20 cellular contexts compared by ENCODE assay signal in the genomic region with DNA sequence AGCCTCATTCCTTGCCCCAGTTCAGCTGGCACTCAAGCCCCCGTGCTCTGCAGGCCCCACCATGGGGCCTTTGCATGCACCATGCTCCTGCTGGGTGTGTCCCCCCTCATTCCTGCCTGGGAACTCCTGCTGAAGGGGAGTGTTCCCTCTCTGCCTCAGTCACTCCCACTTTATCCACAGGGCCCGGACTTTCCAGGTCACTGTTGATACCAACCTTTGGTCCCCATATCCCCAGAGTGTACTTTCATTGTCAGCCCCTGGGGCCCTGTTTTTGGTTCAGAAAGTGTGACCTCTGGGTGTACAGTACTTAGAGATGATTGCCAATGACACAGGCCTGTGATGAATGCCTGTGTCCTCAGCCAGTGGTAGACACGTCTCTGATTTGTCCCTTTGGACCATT. TPM values are rescaled to one million over a fixed set of nuclear protein-coding genes. Genes with fewer than 3 reads are reported as not detected.
DNase-seq lines count a peak whose midpoint lies in the region; ATAC-seq and TF ChIP-seq lines count a peak whose summit lies in the region.
"Had no signal": no experiment of that assay in that cellular context is flagged by ENCODE, and none has a peak within 500 bp of the region (broad histone marks: within the 10 kb centered on the region; RNA-seq: fewer than 3 reads in every experiment).

No MANE protein-coding gene starts in this region.

- H3K27me3 Mint-ChIP-seq in T-helper 1 cell treated with Interleukin-12 subunit alpha and Interleukin-12 subunit beta and Interleukin-4 antibody, amounts not matched to agents 30 μg/mL and 1 μg/mL, for 36 hours (ENCODE audit: low read depth) = no peaks in the 10 kb centered on the region
- H3K27me3 Mint-ChIP-seq in GM23338 (ENCODE audit: insufficient read depth, low read depth, poor library complexity) = peaks cover 16% of the 10 kb centered on the region

- no peaks in the 10 kb centered on the region for H3K79me2 ChIP-seq in GM23338 (replicated peaks; ENCODE audit: insufficient read depth)

- no CpG with 5 or more reads among the region's 3 CpGs for WGBS in neuronal stem cell (ENCODE audit: extremely low coverage in 2 of 2, insufficient read length in 2 of 2, insufficient replicate concordance in 1 of 2), 2 donors
- WGBS in testis, 2 donors = 84% methylated on average over 3 of the region's 3 CpGs

- no peak overlapping the region for H4K91ac ChIP-seq in neuronal stem cell (ENCODE audit: low read depth, low read length, poor library complexity)

- H3K36me3 Mint-ChIP-seq in T-helper 1 cell treated with Interleukin-12 subunit alpha and Interleukin-12 subunit beta and Interleukin-4 antibody, amounts not matched to agents 30 μg/mL and 1 μg/mL, for 36 hours (ENCODE audit: low read depth) = peaks cover 3% of the 10 kb centered on the region
- no peaks in the 10 kb centered on the region; the same call in 2 of the 3 replicates for H3K36me3 Mint-ChIP-seq in GM23338 (ENCODE audit: low read depth)

- no peak overlapping the region for H2AFZ ChIP-seq in GM23338
- H2AFZ ChIP-seq in neuronal stem cell (ENCODE audit: low read length) = no peak overlapping the region

- no peak for TF ChIP-seq POLR2A in testis (IDR thresholded peaks at IDR 0.05)

- intact Hi-C loops in testis (cut with DNase I; ENCODE audit: low total_unique reads) = no loop called here

- ATAC-seq in GM23338 (no peak), HG03469 (IDR thresholded peaks at IDR 0.05; ENCODE audit: unreplicated experiment) (no peak)

- H3K27me3 ChIP-seq in GM23338 (ENCODE audit: insufficient read depth) (peaks cover 34% of the 10 kb centered on the region), duodenal mucosa (ENCODE audit: control insufficient read depth in 1 of 2, insufficient read depth in 2 of 2, low read length in 2 of 2) (no peaks in the 10 kb centered on the region), neuronal stem cell (ENCODE audit: control insufficient read depth in 3 of 3, insufficient read depth in 3 of 3, low read depth in 1 of 3, low read length in 3 of 3) (peaks cover 8 to 61% (median 20%) of the 10 kb centered on the region in 3 experiments), testis (no peaks in the 10 kb centered on the region)
- H3K27me3 ChIP-seq: BE2C had no signal

- no peak overlapping the region for H3K18ac ChIP-seq in neuronal stem cell (ENCODE audit: low read length)

- no peak overlapping the region for H3K4ac ChIP-seq in neuronal stem cell (ENCODE audit: low read length)

- H3K9me2 ChIP-seq in GM23338 (ENCODE audit: insufficient read depth) = no peaks in the 10 kb centered on the region

- no peaks in the 10 kb centered on the region for H4K20me1 ChIP-seq in GM23338 (replicated peaks; ENCODE audit: insufficient read depth)

- H3K36me3 ChIP-seq in GM23338 (ENCODE audit: insufficient read depth) = no peaks in the 10 kb centered on the region
- H3K36me3 ChIP-seq in duodenal mucosa (ENCODE audit: control insufficient read depth in 1 of 2, insufficient read depth in 2 of 2, low read length in 2 of 2) = peaks cover 0 to 7% of the 10 kb centered on the region in 2 donors
- H3K36me3 ChIP-seq in neuronal stem cell (replicated peaks in 1 of 2; ENCODE audit: control insufficient read depth in 2 of 2, insufficient read depth in 2 of 2, low read length in 2 of 2) = no peaks in the 10 kb centered on the region
- H3K36me3 ChIP-seq in testis (ENCODE audit: low read depth, missing control alignments) = no peaks in the 10 kb centered on the region
- H3K36me3 ChIP-seq: BE2C had no signal

- H3K4me1 Mint-ChIP-seq in T-helper 1 cell treated with Interleukin-12 subunit alpha and Interleukin-12 subunit beta and Interleukin-4 antibody, amounts not matched to agents 30 μg/mL and 1 μg/mL, for 36 hours (ENCODE audit: low read depth) = peaks cover 54% of the 10 kb centered on the region
- H3K4me1 Mint-ChIP-seq in GM23338 = peaks cover 32% of the 10 kb centered on the region

- no peak overlapping the region for H3K14ac ChIP-seq in neuronal stem cell (ENCODE audit: low read length)

- H3K4me2 ChIP-seq in GM23338 (no peak overlapping the region), neuronal stem cell (ENCODE audit: insufficient read depth, low read length, poor library complexity, severe bottlenecking) (no peak overlapping the region)
- H3K4me2 ChIP-seq: smooth muscle cell had no signal

- no peak overlapping the region for H2BK15ac ChIP-seq in neuronal stem cell (ENCODE audit: low read length)

- H3K9ac ChIP-seq in duodenal mucosa (ENCODE audit: low read depth in 1 of 2, low read length in 2 of 2) (no peak overlapping the region), neuronal stem cell (ENCODE audit: low read depth, low read length, poor library complexity) (no peak overlapping the region)

- peak overlapping the region; percentile 94 for H3K27ac Mint-ChIP-seq in T-helper 1 cell treated with Interleukin-12 subunit alpha and Interleukin-12 subunit beta and Interleukin-4 antibody, amounts not matched to agents 30 μg/mL and 1 μg/mL, for 36 hours
- H3K27ac Mint-ChIP-seq in GM23338 = peak overlapping the region; percentile 16; the same call in 1 of the 2 replicates
- H3K27ac Mint-ChIP-seq: progenitor cell of endocrine pancreas had no signal

- H3K9me3 ChIP-seq in duodenal mucosa (ENCODE audit: control insufficient read depth in 1 of 2, low read length in 2 of 2) (no peaks in the 10 kb centered on the region), neuronal stem cell (replicated peaks in 1 of 2; ENCODE audit: control insufficient read depth in 2 of 2, insufficient read depth in 1 of 2, low read depth in 1 of 2, low read length in 2 of 2) (peaks cover 0 to 2% of the 10 kb centered on the region in 2 donors), testis (no peaks in the 10 kb centered on the region)
- H3K9me3 ChIP-seq: BE2C had no signal

- no peak overlapping the region for H2BK120ac ChIP-seq in neuronal stem cell (ENCODE audit: low read depth, low read length)

- no peaks in the 10 kb centered on the region for H3K9me3 Mint-ChIP-seq in T-helper 1 cell treated with Interleukin-12 subunit alpha and Interleukin-12 subunit beta and Interleukin-4 antibody, amounts not matched to agents 30 μg/mL and 1 μg/mL, for 36 hours
- H3K9me3 Mint-ChIP-seq in GM23338 = no peaks in the 10 kb centered on the region
- H3K9me3 Mint-ChIP-seq: T-helper 2 cell treated with Interferon-gamma antibody and Interleukin-4, amounts not matched to agents 5 μg/mL and 100 μg/mL, for 36 hours had no signal

- DNase-seq in T-helper 1 cell (no peak), GM23338 (ENCODE audit: low spot score) (no peak), neuronal stem cell (ENCODE audit: low spot score) (no peak), SIG-M5 (lab: John Stamatoyannopoulos, UW) (no peak), testis (no peak)
- DNase-seq: anterior cingulate cortex, BE2C, GF-D8, left ventricle myocardium superior, NCI-H2029, NCI-H510A, SHP77 treated with DMSO at 0.1 percent for 48 hours had no signal

- 0 out of 2 replicates have a peak, but pooled peaks cover 5% of the 10 kb centered on the region for H3F3A ChIP-seq in GM23338 (replicated peaks; ENCODE audit: low read depth)

- no peak overlapping the region for H3K23ac ChIP-seq in neuronal stem cell (ENCODE audit: low read depth, low read length, poor library complexity)

- peak overlapping the region; percentile 31 for H2BK12ac ChIP-seq in neuronal stem cell (ENCODE audit: low read length)

- H2BK5ac ChIP-seq in neuronal stem cell (ENCODE audit: low read length) = no peak overlapping the region

- no peak overlapping the region for H3K4me3 ChIP-seq in GM23338
- H3K4me3 ChIP-seq in duodenal mucosa (ENCODE audit: low read depth in 1 of 2, low read length in 2 of 2) = peak overlapping the region; percentile 46 to 74
- no peak overlapping the region for H3K4me3 ChIP-seq in neuronal stem cell (ENCODE audit: low read length in 2 of 2)
- no peak overlapping the region for H3K4me3 ChIP-seq in testis
- H3K4me3 ChIP-seq: smooth muscle cell had no signal

- peak overlapping the region; percentile 14 for H2AK5ac ChIP-seq in neuronal stem cell (ENCODE audit: low read depth, low read length)

- no peak overlapping the region for H3K4me3 Mint-ChIP-seq in T-helper 1 cell treated with Interleukin-12 subunit alpha and Interleukin-12 subunit beta and Interleukin-4 antibody, amounts not matched to agents 30 μg/mL and 1 μg/mL, for 36 hours
- no peak overlapping the region for H3K4me3 Mint-ChIP-seq in GM23338

- TF ChIP-seq CTCF in GM23338 (conservative IDR thresholded peaks at IDR 0.05; ENCODE audit: low read depth in 2 of 2) = no peak
- TF ChIP-seq CTCF in testis (IDR thresholded peaks at IDR 0.05) = no peak

- H3K27ac ChIP-seq in GM23338 (ENCODE audit: low read depth) (no peak overlapping the region), duodenal mucosa (ENCODE audit: low read depth, low read length) (peak overlapping the region; percentile 5), neuronal stem cell (replicated peaks; ENCODE audit: low read length) (no peak overlapping the region), testis (no peak overlapping the region)
- H3K27ac ChIP-seq: 22Rv1 had no signal

- H4K8ac ChIP-seq in neuronal stem cell (ENCODE audit: low read depth, low read length) = no peak overlapping the region

- H3K4me1 ChIP-seq in GM23338 (ENCODE audit: insufficient read depth) = peaks cover 21% of the 10 kb centered on the region
- peaks cover 67 to 74% of the 10 kb centered on the region in 2 donors for H3K4me1 ChIP-seq in duodenal mucosa (ENCODE audit: control insufficient read depth in 1 of 2, insufficient read depth in 2 of 2, low read length in 2 of 2)
- no peaks in the 10 kb centered on the region for H3K4me1 ChIP-seq in neuronal stem cell (ENCODE audit: control insufficient read depth in 2 of 2, insufficient read depth in 1 of 2, low read depth in 1 of 2, low read length in 2 of 2)
- H3K4me1 ChIP-seq in testis = no peaks in the 10 kb centered on the region
- H3K4me1 ChIP-seq: BE2C had no signal

- H3K79me1 ChIP-seq in neuronal stem cell (ENCODE audit: low read depth, low read length) = no peaks in the 10 kb centered on the region

RNA-seq across cellular contexts. Expression of a gene that starts 2.9 kb away (rescaled TPM):
- 1.7 and 2.5 TPM in 2 replicates for total RNA-seq in GM23338 (2014; rRNA removed; shearing (Covaris generic))
- polyA plus RNA-seq in GM23338 (2016; fragmentation: Nextera tagmentation; extraction: Ambion mirVana) (0.85 and 1.2 TPM in 2 replicates), testis (ENCODE audit: insufficient read depth, low read depth, low replicate concordance) (1.7 TPM)
- polyA plus RNA-seq in neuronal stem cell (2013, experiment 1 of 2) = 0.07 TPM
- polyA plus RNA-seq in neuronal stem cell (2013, experiment 2 of 2) = 0.06 TPM
- 1 to 10 TPM in 1 of 2 donors, under 1 TPM in 1; 0.94 to 2.4 TPM for total RNA-seq in testis
- total RNA-seq: endothelial cell of umbilical vein had no signal
- polyA plus RNA-seq: endothelial cell of umbilical vein had no signal

RNA-seq across cellular contexts. Expression of a gene that starts 33.9 kb away (rescaled TPM):
- total RNA-seq in GM23338 (2014; rRNA removed; shearing (Covaris generic)) = 13.6 and 14.8 TPM in 2 replicates
- 5.9 and 6.5 TPM in 2 replicates for polyA plus RNA-seq in GM23338 (2016; fragmentation: Nextera tagmentation; extraction: Ambion mirVana)
- 6.1 TPM for polyA plus RNA-seq in neuronal stem cell (2013, experiment 1 of 2)
- 5.7 TPM for polyA plus RNA-seq in neuronal stem cell (2013, experiment 2 of 2)
- 10 to 100 TPM; 12.8 to 16.5 TPM for total RNA-seq in testis
- 13.9 TPM for polyA plus RNA-seq in testis (ENCODE audit: insufficient read depth, low read depth, low replicate concordance)

Comparison
In these comparisons a context has a peak if more than half of its experiments do, and no peak if none do; other contexts are left out.
1. H3K4me3 ChIP-seq: peak in duodenal mucosa (2 of 2); none in GM23338 (single experiment), neuronal stem cell (0 of 2) and testis (0 of 2).